In the genomic region with DNA sequence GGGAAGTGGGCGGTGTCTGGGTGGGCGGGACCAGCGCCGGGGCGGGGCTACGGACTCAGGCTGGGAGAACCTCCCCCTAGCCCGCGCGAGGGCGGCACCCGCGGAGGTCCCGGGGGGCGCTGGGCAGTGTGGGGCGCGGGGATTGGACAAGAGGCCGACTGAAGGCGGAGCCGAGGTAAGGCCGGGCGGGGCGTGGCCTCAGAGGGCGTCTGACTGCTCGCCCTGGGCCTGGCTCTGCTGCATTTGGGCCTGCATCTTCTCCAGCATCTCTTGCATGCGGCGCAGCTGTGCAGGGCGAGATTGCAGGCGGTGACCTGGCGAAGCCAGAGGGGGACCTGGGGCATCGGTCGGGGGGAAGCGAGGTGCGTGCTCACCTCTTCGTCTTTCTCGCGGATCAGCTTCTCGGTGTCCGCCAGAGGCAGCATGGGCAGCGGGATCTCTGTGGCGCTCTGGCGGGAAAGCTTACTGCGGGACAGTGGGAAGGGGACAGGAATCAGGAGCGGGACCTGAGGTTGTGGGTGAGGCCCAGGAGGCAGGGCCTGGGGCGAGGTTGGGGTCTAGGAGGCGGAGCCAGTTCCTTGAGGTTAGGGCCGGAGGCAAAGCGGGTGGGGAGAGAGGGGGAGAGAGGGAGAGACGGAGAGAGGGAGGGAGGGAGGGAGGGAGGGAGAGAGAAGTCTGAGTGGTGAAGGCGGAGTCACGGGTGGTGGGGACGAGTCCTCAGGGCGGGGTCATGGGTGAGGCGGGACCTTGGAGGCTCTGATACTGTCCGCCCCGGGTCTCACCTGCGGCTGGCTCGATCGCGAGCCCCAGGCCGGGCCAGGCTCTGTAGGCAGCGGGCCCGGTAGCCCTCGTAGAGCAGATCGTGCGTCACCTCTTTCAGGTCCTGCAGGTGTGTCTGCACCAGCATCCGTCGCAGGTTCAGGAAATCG, we compare ENCODE assay signal across 1 cellular context.
TF ChIP-seq lines count a peak whose summit lies in the region.

No MANE protein-coding gene starts in this region.

TF ChIP-seq in IMR-90, 13 proteins besides CTCF, POLR2A, EP300 and RAD21:
- TF ChIP-seq BHLHE40 (IDR thresholded peaks at IDR 0.05; ENCODE audit: low read depth, low read length) (no peak), MXI1 (IDR thresholded peaks at IDR 0.05; ENCODE audit: borderline replicate concordance, low read depth, low read length) (peak; percentile 53; the same call in 1 of the 2 replicates), MAZ (IDR thresholded peaks at IDR 0.05; ENCODE audit: borderline replicate concordance, low read depth, low read length) (peak; percentile 54; the same call in 1 of the 2 replicates)
